In genomic region chr9:129027685-129028191, GRCh38 we compare ENCODE assay signal across 7 cellular contexts. TPM values are rescaled to one million over a fixed set of nuclear protein-coding genes. Genes with fewer than 3 reads are reported as not detected.
A peak's percentile ranks its signal among the peaks of the same experiment; 100 is the strongest.
DNase-seq lines count a peak whose midpoint lies in the region; ATAC-seq and TF ChIP-seq lines count a peak whose summit lies in the region.

No MANE protein-coding gene starts in this region.

- peaks cover 15% of the 10 kb centered on the region for H3K79me2 ChIP-seq in neural cell (replicated peaks; ENCODE audit: insufficient read depth, low read length)

- peak; percentile 81 for DNase-seq in GM06990 (ENCODE audit: extremely low read depth, insufficient read length)
- peak; percentile 65 for DNase-seq in T-helper 9 cell
- DNase-seq in erythroblast (lab: John Stamatoyannopoulos, UW) = peak; percentile 87 to 90

- H3K4me2 ChIP-seq in neural cell (ENCODE audit: low read length) = peak overlapping the region; percentile 76

- H3K36me3 ChIP-seq in GM06990 (ENCODE audit: control insufficient read depth, insufficient read depth, low read length) (no peaks in the 10 kb centered on the region; the same call in 1 of the 2 replicates), HUES6 (ENCODE audit: control insufficient read depth, insufficient read depth, low read length) (no peaks in the 10 kb centered on the region), neural cell (ENCODE audit: insufficient read depth, low read length) (no peaks in the 10 kb centered on the region)

- no peak overlapping the region for H2AFZ ChIP-seq in neural cell (ENCODE audit: low read depth, low read length)

- H3K4me3 ChIP-seq in GM06990 (replicated peaks; ENCODE audit: low read depth, low read length) (peak overlapping the region; percentile 81), HUES6 (ENCODE audit: low read depth, low read length) (peak overlapping the region; percentile 84), neural cell (ENCODE audit: low read length) (peak overlapping the region; percentile 92)

- no peaks in the 10 kb centered on the region for H3F3A ChIP-seq in neural cell (ENCODE audit: insufficient read depth, low read length, poor library complexity, severe bottlenecking)

- TF ChIP-seq POLR2A in erythroblast (IDR thresholded peaks at IDR 0.05; ENCODE audit: low read length) = no peak

- H3K9ac ChIP-seq in HUES6 (ENCODE audit: low read length) (peak overlapping the region; percentile 77), neural cell (ENCODE audit: low read length) (peak overlapping the region; percentile 65)

- no peak for TF ChIP-seq RAD21 in neural cell (conservative IDR thresholded peaks at IDR 0.05)

- no peaks in the 10 kb centered on the region for H3K9me2 ChIP-seq in neural cell (ENCODE audit: insufficient read depth, low read length)

- TF ChIP-seq CTCF in GM06990 (IDR thresholded peaks at IDR 0.05; ENCODE audit: insufficient read depth, low read length, poor library complexity, severe bottlenecking) (no peak), neural cell (IDR thresholded peaks at IDR 0.05; ENCODE audit: poor library complexity, severe bottlenecking) (no peak)

- H3K9me3 ChIP-seq in HUES6 (ENCODE audit: control insufficient read depth, insufficient read depth, low read depth, low read length) (no peaks in the 10 kb centered on the region), neural cell (ENCODE audit: low read length) (no peaks in the 10 kb centered on the region)

- ATAC-seq in GM21423 (IDR thresholded peaks at IDR 0.05; ENCODE audit: unreplicated experiment) (peak; percentile 33), GM18870 (IDR thresholded peaks at IDR 0.05; ENCODE audit: unreplicated experiment) (no peak)

- TF ChIP-seq EP300 in neural cell (conservative IDR thresholded peaks at IDR 0.05; ENCODE audit: poor library complexity, severe bottlenecking) = no peak

- H4K20me1 ChIP-seq in neural cell (ENCODE audit: insufficient read depth) = no peaks in the 10 kb centered on the region

- peaks cover 31% of the 10 kb centered on the region for H3K4me1 ChIP-seq in HUES6 (ENCODE audit: control insufficient read depth, insufficient read depth, low read length)

- H3K27me3 ChIP-seq in GM06990 (replicated peaks; ENCODE audit: control insufficient read depth, insufficient read depth, low read length) (no peaks in the 10 kb centered on the region), HUES6 (ENCODE audit: control insufficient read depth, insufficient read depth, low read length) (no peaks in the 10 kb centered on the region), neural cell (ENCODE audit: insufficient read depth, low read depth, low read length) (no peaks in the 10 kb centered on the region)

- H3K27ac ChIP-seq in HUES6 (ENCODE audit: low read depth, low read length) (no peak overlapping the region; the same call in 1 of the 2 replicates), neural cell (ENCODE audit: low read length) (peak overlapping the region; percentile 20)

TF ChIP-seq in neural cell, 6 proteins besides CTCF, POLR2A, EP300 and RAD21:
- TF ChIP-seq, protein P1, sequence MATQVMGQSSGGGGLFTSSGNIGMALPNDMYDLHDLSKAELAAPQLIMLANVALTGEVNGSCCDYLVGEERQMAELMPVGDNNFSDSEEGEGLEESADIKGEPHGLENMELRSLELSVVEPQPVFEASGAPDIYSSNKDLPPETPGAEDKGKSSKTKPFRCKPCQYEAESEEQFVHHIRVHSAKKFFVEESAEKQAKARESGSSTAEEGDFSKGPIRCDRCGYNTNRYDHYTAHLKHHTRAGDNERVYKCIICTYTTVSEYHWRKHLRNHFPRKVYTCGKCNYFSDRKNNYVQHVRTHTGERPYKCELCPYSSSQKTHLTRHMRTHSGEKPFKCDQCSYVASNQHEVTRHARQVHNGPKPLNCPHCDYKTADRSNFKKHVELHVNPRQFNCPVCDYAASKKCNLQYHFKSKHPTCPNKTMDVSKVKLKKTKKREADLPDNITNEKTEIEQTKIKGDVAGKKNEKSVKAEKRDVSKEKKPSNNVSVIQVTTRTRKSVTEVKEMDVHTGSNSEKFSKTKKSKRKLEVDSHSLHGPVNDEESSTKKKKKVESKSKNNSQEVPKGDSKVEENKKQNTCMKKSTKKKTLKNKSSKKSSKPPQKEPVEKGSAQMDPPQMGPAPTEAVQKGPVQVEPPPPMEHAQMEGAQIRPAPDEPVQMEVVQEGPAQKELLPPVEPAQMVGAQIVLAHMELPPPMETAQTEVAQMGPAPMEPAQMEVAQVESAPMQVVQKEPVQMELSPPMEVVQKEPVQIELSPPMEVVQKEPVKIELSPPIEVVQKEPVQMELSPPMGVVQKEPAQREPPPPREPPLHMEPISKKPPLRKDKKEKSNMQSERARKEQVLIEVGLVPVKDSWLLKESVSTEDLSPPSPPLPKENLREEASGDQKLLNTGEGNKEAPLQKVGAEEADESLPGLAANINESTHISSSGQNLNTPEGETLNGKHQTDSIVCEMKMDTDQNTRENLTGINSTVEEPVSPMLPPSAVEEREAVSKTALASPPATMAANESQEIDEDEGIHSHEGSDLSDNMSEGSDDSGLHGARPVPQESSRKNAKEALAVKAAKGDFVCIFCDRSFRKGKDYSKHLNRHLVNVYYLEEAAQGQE (IDR thresholded peaks at IDR 0.05; ENCODE audit: borderline replicate concordance) = no peak
- TF ChIP-seq MXI1 (conservative IDR thresholded peaks at IDR 0.05; ENCODE audit: poor library complexity, severe bottlenecking) = peak; percentile 61

RNA-seq across cellular contexts. Expression of gene SH3GLB2, which starts 0.4 kb away (rescaled TPM):
- polyA plus RNA-seq in neural cell = 128 and 160 TPM in 2 replicates
- polyA minus RNA-seq in neural cell = 70.7 and 73.8 TPM in 2 replicates

RNA-seq across cellular contexts. Expression of gene MIGA2, which starts 8.7 kb away (rescaled TPM):
- 42.4 and 73.6 TPM in 2 replicates for polyA plus RNA-seq in neural cell
- polyA minus RNA-seq in neural cell = 23.9 and 27.1 TPM in 2 replicates

RNA-seq across cellular contexts. Expression of gene DOLPP1, which starts 53.2 kb away (rescaled TPM):
- polyA plus RNA-seq in neural cell = 31.1 and 31.5 TPM in 2 replicates
- 20.6 and 26.1 TPM in 2 replicates for polyA minus RNA-seq in neural cell
